In the genomic region with DNA sequence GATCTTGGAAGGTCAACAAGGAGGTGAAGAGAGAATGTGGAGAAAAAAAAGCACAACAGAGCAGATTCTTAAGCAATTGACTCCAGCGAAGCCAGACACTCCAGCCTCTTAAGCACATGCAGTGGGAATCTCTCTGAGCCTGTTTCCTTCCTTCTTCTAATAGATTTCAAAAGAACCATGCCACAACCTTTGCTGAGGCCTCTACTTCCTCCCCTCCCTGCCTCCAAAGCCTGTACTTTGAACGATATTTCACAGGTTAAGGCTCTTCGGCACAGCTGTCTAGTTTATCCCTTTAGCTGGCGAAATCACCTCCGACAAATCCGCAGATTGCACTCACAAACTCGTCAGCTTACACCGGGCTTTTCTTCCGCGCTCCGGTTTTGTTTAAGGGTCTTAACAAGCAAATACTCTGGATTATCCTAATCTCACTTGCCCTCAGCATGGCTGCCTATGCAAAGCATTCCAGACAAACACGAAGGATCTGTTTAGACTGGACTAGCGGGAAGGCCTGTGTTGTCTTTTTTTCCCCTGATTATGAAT, we compare ENCODE assay signal across 1 cellular context.
TF ChIP-seq lines count a peak whose summit lies in the region.

No MANE protein-coding gene starts in this region.

TF ChIP-seq in HepG2, 621 proteins besides CTCF, POLR2A, EP300 and RAD21 (continued from another document):
- TF ChIP-seq, protein P1, sequence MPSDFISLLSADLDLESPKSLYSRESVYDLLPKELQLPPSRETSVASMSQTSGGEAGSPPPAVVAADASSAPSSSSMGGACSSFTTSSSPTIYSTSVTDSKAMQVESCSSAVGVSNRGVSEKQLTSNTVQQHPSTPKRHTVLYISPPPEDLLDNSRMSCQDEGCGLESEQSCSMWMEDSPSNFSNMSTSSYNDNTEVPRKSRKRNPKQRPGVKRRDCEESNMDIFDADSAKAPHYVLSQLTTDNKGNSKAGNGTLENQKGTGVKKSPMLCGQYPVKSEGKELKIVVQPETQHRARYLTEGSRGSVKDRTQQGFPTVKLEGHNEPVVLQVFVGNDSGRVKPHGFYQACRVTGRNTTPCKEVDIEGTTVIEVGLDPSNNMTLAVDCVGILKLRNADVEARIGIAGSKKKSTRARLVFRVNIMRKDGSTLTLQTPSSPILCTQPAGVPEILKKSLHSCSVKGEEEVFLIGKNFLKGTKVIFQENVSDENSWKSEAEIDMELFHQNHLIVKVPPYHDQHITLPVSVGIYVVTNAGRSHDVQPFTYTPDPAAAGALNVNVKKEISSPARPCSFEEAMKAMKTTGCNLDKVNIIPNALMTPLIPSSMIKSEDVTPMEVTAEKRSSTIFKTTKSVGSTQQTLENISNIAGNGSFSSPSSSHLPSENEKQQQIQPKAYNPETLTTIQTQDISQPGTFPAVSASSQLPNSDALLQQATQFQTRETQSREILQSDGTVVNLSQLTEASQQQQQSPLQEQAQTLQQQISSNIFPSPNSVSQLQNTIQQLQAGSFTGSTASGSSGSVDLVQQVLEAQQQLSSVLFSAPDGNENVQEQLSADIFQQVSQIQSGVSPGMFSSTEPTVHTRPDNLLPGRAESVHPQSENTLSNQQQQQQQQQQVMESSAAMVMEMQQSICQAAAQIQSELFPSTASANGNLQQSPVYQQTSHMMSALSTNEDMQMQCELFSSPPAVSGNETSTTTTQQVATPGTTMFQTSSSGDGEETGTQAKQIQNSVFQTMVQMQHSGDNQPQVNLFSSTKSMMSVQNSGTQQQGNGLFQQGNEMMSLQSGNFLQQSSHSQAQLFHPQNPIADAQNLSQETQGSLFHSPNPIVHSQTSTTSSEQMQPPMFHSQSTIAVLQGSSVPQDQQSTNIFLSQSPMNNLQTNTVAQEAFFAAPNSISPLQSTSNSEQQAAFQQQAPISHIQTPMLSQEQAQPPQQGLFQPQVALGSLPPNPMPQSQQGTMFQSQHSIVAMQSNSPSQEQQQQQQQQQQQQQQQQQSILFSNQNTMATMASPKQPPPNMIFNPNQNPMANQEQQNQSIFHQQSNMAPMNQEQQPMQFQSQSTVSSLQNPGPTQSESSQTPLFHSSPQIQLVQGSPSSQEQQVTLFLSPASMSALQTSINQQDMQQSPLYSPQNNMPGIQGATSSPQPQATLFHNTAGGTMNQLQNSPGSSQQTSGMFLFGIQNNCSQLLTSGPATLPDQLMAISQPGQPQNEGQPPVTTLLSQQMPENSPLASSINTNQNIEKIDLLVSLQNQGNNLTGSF (CRISPR knock-in tag; IDR thresholded peaks at IDR 0.05), result no peak
- TF ChIP-seq KDM5A (IDR thresholded peaks at IDR 0.05; ENCODE audit: borderline replicate concordance, low read length) (no peak), JUND (CRISPR knock-in tag; IDR thresholded peaks at IDR 0.05) (no peak), IKZF1 (IDR thresholded peaks at IDR 0.05) (no peak), RBM39 (IDR thresholded peaks at IDR 0.05; ENCODE audit: low read depth, low read length, poor library complexity, severe bottlenecking) (no peak), CCDC6 (CRISPR knock-in tag; IDR thresholded peaks at IDR 0.05) (no peak), LCORL (IDR thresholded peaks at IDR 0.05) (no peak), LCORL (CRISPR knock-in tag; IDR thresholded peaks at IDR 0.05) (no peak)
